8 cellular contexts compared by ENCODE assay signal in genomic region chr10:97291357-97292096, GRCh38. TPM values are rescaled to one million over a fixed set of nuclear protein-coding genes. Genes with fewer than 3 reads are reported as not detected.
DNase-seq lines count a peak whose midpoint lies in the region; ATAC-seq, FAIRE-seq and TF ChIP-seq lines count a peak whose summit lies in the region.

No MANE protein-coding gene starts in this region.

- no peaks in the 10 kb centered on the region for H3K9me3 ChIP-seq in HUES6 (ENCODE audit: control insufficient read depth, insufficient read depth, low read depth, low read length)
- no peaks in the 10 kb centered on the region for H3K9me3 ChIP-seq in body of pancreas
- H3K9me3 ChIP-seq in tibial artery = no peaks in the 10 kb centered on the region

- H3K27me3 ChIP-seq in HUES6 (ENCODE audit: control insufficient read depth, insufficient read depth, low read length) (no peaks in the 10 kb centered on the region), body of pancreas (no peaks in the 10 kb centered on the region), tibial artery (no peaks in the 10 kb centered on the region)

- WGBS in body of pancreas, 2 donors = 45 to 48% methylated on average over 25 of the region's 25 CpGs

- H3K36me3 ChIP-seq in HUES6 (ENCODE audit: control insufficient read depth, insufficient read depth, low read length) = peaks cover 4% of the 10 kb centered on the region
- H3K36me3 ChIP-seq in body of pancreas (replicated peaks in 1 of 2; ENCODE audit: insufficient read depth in 1 of 2, low read depth in 2 of 2) = no peaks in the 10 kb centered on the region
- peaks cover 0 to 8% (median 0%) of the 10 kb centered on the region in 3 donors for H3K36me3 ChIP-seq in tibial artery

- H3K4me1 ChIP-seq in HUES6 (ENCODE audit: control insufficient read depth, insufficient read depth, low read length) = peaks cover 4% of the 10 kb centered on the region; the same call in 1 of the 2 replicates
- H3K4me1 ChIP-seq in body of pancreas = peaks cover 6% of the 10 kb centered on the region
- peaks cover 0 to 7% (median 2%) of the 10 kb centered on the region in 4 donors for H3K4me1 ChIP-seq in tibial artery

- POLR2A ChIA-PET in AG04449 (lab: Yijun Ruan, JAX) = interaction anchor here (0.5 to 1.1 kb wide), 3 partner anchors 13 to 1686 kb away, joined by 3 read pairs; no protein-coding TSS in a partner anchor

- no peak for TF ChIP-seq POLR2A in body of pancreas (IDR thresholded peaks at IDR 0.05)

- CTCF ChIA-PET in AG04449 (lab: Yijun Ruan, JAX) = interaction anchor here (0.6 to 5.4 kb wide), 8 partner anchors 9 to 266 kb away, joined by 3 to 28 read pairs (median 3); no protein-coding TSS in a partner anchor

- intact Hi-C loops in body of pancreas (cut with DNase I) = no loop called here
- intact Hi-C loops in tibial artery (cut with DNase I; ENCODE audit: low total_unique reads) = loop anchor here (5.0 kb wide), 1 partner anchor 41 kb away; the partner anchor contains the start of gene FRAT2

- H3K4me3 ChIP-seq in AG04449 (ENCODE audit: low read depth, low read length) = peak overlapping the region; percentile 86
- H3K4me3 ChIP-seq in HUES6 (ENCODE audit: low read depth, low read length) = peak overlapping the region; percentile 82
- peak overlapping the region; percentile 51 to 71 for H3K4me3 ChIP-seq in body of pancreas
- peak overlapping the region; percentile 76 to 95 for H3K4me3 ChIP-seq in tibial artery

- FAIRE-seq in HTR-8/SVneo (lab: Jason Lieb, UNC) = no peak

- H3K27ac ChIP-seq in HUES6 (ENCODE audit: low read depth, low read length) (peak overlapping the region; percentile 82; the same call in 1 of the 2 replicates), body of pancreas (peak overlapping the region; percentile 83 to 96 (median 91)), tibial artery (peak overlapping the region; percentile 92 to 95)

- TF ChIP-seq CTCF in AG04449 (IDR thresholded peaks at IDR 0.05; ENCODE audit: insufficient read depth, low read length, missing control alignments) (no peak), body of pancreas (IDR thresholded peaks at IDR 0.05) (no peak), tibial artery (IDR thresholded peaks at IDR 0.05) (no peak)

- no peak for DNase-seq in AG04449 (ENCODE audit: low read depth, low spot score)
- DNase-seq in body of pancreas = no peak
- DNase-seq in left lobe of liver (ENCODE audit: low spot score) = peak; percentile 41
- DNase-seq in tibial artery = no peak
- DNase-seq in HTR-8/SVneo (ENCODE audit: insufficient read length, low spot score) = no peak

- no peak for ATAC-seq in body of pancreas
- peak; percentile 5 for ATAC-seq in left lobe of liver
- no peak for ATAC-seq in GM19023 (IDR thresholded peaks at IDR 0.05; ENCODE audit: unreplicated experiment)
- ATAC-seq in GM19324 (IDR thresholded peaks at IDR 0.05; ENCODE audit: low FRiP score, unreplicated experiment) = no peak

- H3K9ac ChIP-seq in HUES6 (ENCODE audit: low read length) = peak overlapping the region; percentile 88

RNA-seq across cellular contexts. Expression of gene ARHGAP19, which starts 0.9 kb away (rescaled TPM):
- total RNA-seq in body of pancreas = 1 to 10 TPM; 2.6 to 7.3 TPM
- total RNA-seq in left lobe of liver = 4.1 TPM

RNA-seq across cellular contexts. Expression of gene FRAT1, which starts 27.5 kb away (rescaled TPM):
- total RNA-seq in body of pancreas = 1 to 10 TPM; 3.0 to 6.5 TPM
- total RNA-seq in left lobe of liver = 10.0 TPM

RNA-seq across cellular contexts. Expression of gene FRAT2, which starts 43.0 kb away (rescaled TPM):
- total RNA-seq in body of pancreas (10 to 100 TPM; 19.5 to 20.8 TPM), left lobe of liver (10.3 TPM)
